8 cellular contexts compared by ENCODE assay signal in genomic region chr20:51767018-51767866, GRCh38. TPM values are rescaled to one million over a fixed set of nuclear protein-coding genes. Genes with fewer than 3 reads are reported as not detected.
DNase-seq lines count a peak whose midpoint lies in the region; ATAC-seq and TF ChIP-seq lines count a peak whose summit lies in the region.

No MANE protein-coding gene starts in this region.

- H3K4me3 ChIP-seq in dorsolateral prefrontal cortex (peak overlapping the region; percentile 56 to 98 (median 90)), liver (ENCODE audit: low read depth in 1 of 3, low read length in 3 of 3) (peak overlapping the region; percentile 51 to 88 (median 86))

- peaks cover 10% of the 10 kb centered on the region for H3K4me1 Mint-ChIP-seq in activated B cell treated with CpG ODN at 0.5 μM for 24 hours

- peak; percentile 78 for ATAC-seq in activated B cell treated with CpG ODN at 0.5 μM for 24 hours (ENCODE audit: low read depth)

- H3K9ac ChIP-seq in liver (ENCODE audit: low read depth in 1 of 2, low read length in 2 of 2): peak overlapping the region; percentile 78

- H3K27me3 ChIP-seq in dorsolateral prefrontal cortex (no peaks in the 10 kb centered on the region), liver (ENCODE audit: control insufficient read depth in 4 of 4, insufficient read depth in 4 of 4, low read length in 3 of 4) (no peaks in the 10 kb centered on the region)

- 2% methylated on average over 60 of the region's 60 CpGs for WGBS in liver

- peaks cover 25% of the 10 kb centered on the region for H3K27me3 Mint-ChIP-seq in activated B cell treated with CpG ODN at 0.5 μM for 24 hours

- H3K27ac Mint-ChIP-seq in activated B cell treated with CpG ODN at 0.5 μM for 24 hours: no peak overlapping the region

- H3K36me3 ChIP-seq in liver (ENCODE audit: control insufficient read depth in 4 of 4, insufficient read depth in 3 of 4, low read depth in 1 of 4, low read length in 3 of 4): no peaks in the 10 kb centered on the region

- peak overlapping the region; percentile 68 for H3K4me3 Mint-ChIP-seq in activated B cell treated with CpG ODN at 0.5 μM for 24 hours

- peaks cover 0 to 7% (median 2%) of the 10 kb centered on the region in 4 donors for H3K4me1 ChIP-seq in liver (ENCODE audit: control insufficient read depth in 4 of 4, insufficient read depth in 4 of 4, low read length in 3 of 4)

- TF ChIP-seq RAD21 in liver (IDR thresholded peaks at IDR 0.05): peak in 1 of 2 donors; percentile 33

- DNase-seq in NCI-H1694 (lab: John Stamatoyannopoulos, UW) (peak; percentile 58), activated B cell treated with CpG ODN at 0.5 μM for 24 hours (peak; percentile 17), dorsolateral prefrontal cortex (peak; percentile 61 to 95 (median 85)), COLO829 (ENCODE audit: low spot score) (no peak), T1000 (lab: John Stamatoyannopoulos, UW) (no peak)
- DNase-seq in stimulated activated CD4-positive, alpha-beta T cell treated with anti-CD3 and anti-CD28 coated beads, Interleukin-2, amount 100 ng/mL, for 4 hours (ENCODE audit: low read depth): peak; percentile 24

- no peaks in the 10 kb centered on the region for H3K9me3 Mint-ChIP-seq in activated B cell treated with CpG ODN at 0.5 μM for 24 hours

- peak; percentile 23 for TF ChIP-seq CTCF in GM12873 (IDR thresholded peaks at IDR 0.05; ENCODE audit: insufficient read depth, low read depth, low read length, missing control alignments)
- TF ChIP-seq CTCF in activated B cell treated with CpG ODN at 0.5 μM for 24 hours (IDR thresholded peaks at IDR 0.05): no peak
- peak in 21 of 56 donors; percentile 9 to 40 (median 23) for TF ChIP-seq CTCF in dorsolateral prefrontal cortex (IDR thresholded peaks at IDR 0.05 in 54 of 56, conservative IDR thresholded peaks at IDR 0.05 in 2 of 56; ENCODE audit: low read depth in 1 of 56, partially characterized antibody in 56 of 56)
- TF ChIP-seq CTCF in liver (IDR thresholded peaks at IDR 0.05; ENCODE audit: low read depth, low read length, missing input control): no peak

- POLR2A ChIA-PET in activated B cell treated with CpG ODN at 0.5 μM for 24 hours (lab: Charles Lee): no interaction called here

- H3K27ac ChIP-seq in dorsolateral prefrontal cortex (peak overlapping the region; percentile 28 to 97 (median 91)), liver (ENCODE audit: low read depth in 1 of 2, low read length in 2 of 2) (peak overlapping the region; percentile 62 to 81)

- CTCF ChIA-PET in activated B cell treated with CpG ODN at 0.5 μM for 24 hours (lab: Charles Lee): no interaction called here

- H3K9me3 ChIP-seq in liver (ENCODE audit: control insufficient read depth in 4 of 4, low read length in 3 of 4): no peaks in the 10 kb centered on the region

- no peaks in the 10 kb centered on the region for H3K36me3 Mint-ChIP-seq in activated B cell treated with CpG ODN at 0.5 μM for 24 hours (ENCODE audit: low read depth)

- intact Hi-C loops in activated B cell treated with CpG ODN at 0.5 μM for 24 hours (cut with micrococcal nuclease) (no loop called here), dorsolateral prefrontal cortex (cut with DNase I) (loop anchor here (5.0 kb wide), 1 partner anchor 55 kb away; no protein-coding TSS in a partner anchor)

TF ChIP-seq in liver, 16 proteins besides CTCF, POLR2A, EP300 and RAD21:
- peak; percentile 76 for TF ChIP-seq YY1 (IDR thresholded peaks at IDR 0.05)
- no peak for TF ChIP-seq HNF4A (conservative IDR thresholded peaks at IDR 0.05)
- no peak for TF ChIP-seq NR2F2 (IDR thresholded peaks at IDR 0.05)
- TF ChIP-seq JUND (IDR thresholded peaks at IDR 0.05): no peak
- TF ChIP-seq GABPA (IDR thresholded peaks at IDR 0.05 in 1 of 2, conservative IDR thresholded peaks at IDR 0.05 in 1 of 2): no peak
- peak; percentile 19 for TF ChIP-seq SP1 (IDR thresholded peaks at IDR 0.05)
- peak; percentile 63 for TF ChIP-seq REST (IDR thresholded peaks at IDR 0.05)
- TF ChIP-seq FOXA1 (IDR thresholded peaks at IDR 0.05): no peak

RNA-seq across cellular contexts. Expression of gene ATP9A, which starts 0.9 kb away (rescaled TPM):
- total RNA-seq in activated B cell treated with CpG ODN at 0.5 μM for 24 hours: 0.07 TPM in 2 replicates
- 100 to 1,000 TPM; 142 to 325 (median 243) TPM for total RNA-seq in dorsolateral prefrontal cortex
- total RNA-seq in liver: 10 to 100 TPM; 14.7 to 16.7 TPM
- 1 to 10 TPM; 2.4 to 5.1 TPM for polyA plus RNA-seq in liver

RNA-seq across cellular contexts. Expression of gene SALL4, which starts 35.1 kb away (rescaled TPM):
- total RNA-seq in activated B cell treated with CpG ODN at 0.5 μM for 24 hours (not detected in 2 replicates), dorsolateral prefrontal cortex (1 to 10 TPM in 11 of 120 experiments, under 1 TPM in 86, not detected in 23; 0.07 to 1.8 (median 0.35) TPM), liver (1 to 10 TPM; 2.0 to 3.6 TPM)
- polyA plus RNA-seq in liver: under 1 TPM; 0.16 to 0.71 TPM

Comparison
In these comparisons a context has a peak if more than half of its experiments do, and no peak if none do; other contexts are left out.
1. DNase-seq: peak in NCI-H1694 (single experiment), activated B cell treated with CpG ODN at 0.5 μM for 24 hours (single experiment), dorsolateral prefrontal cortex (10 of 10) and stimulated activated CD4-positive, alpha-beta T cell treated with anti-CD3 and anti-CD28 coated beads, Interleukin-2, amount 100 ng/mL, for 4 hours (single experiment); none in COLO829 (single experiment) and T1000 (single experiment).
2. RNA of gene ATP9A, which starts 0.9 kb away (total RNA-seq): 142 to 325 TPM in dorsolateral prefrontal cortex and 14.7 to 16.7 TPM in liver; 0.07 TPM in activated B cell treated with CpG ODN at 0.5 μM for 24 hours; every median in the first group is over 10 times any median in the second.